Comparison of ENCODE assay signal across 8 cellular contexts in genomic region chr18:58045265-58046086, GRCh38. TPM values are rescaled to one million over a fixed set of nuclear protein-coding genes. Genes with fewer than 3 reads are reported as not detected.
DNase-seq lines count a peak whose midpoint lies in the region; ATAC-seq and TF ChIP-seq lines count a peak whose summit lies in the region.

No MANE protein-coding gene starts in this region.

- peak overlapping the region; percentile 66 to 92 (median 86) for H3K4me3 ChIP-seq in esophagus squamous epithelium
- H3K4me3 ChIP-seq in upper lobe of left lung = peak overlapping the region; percentile 68 to 90 (median 86)

- peak overlapping the region; percentile 83 for H3K4me3 Mint-ChIP-seq in activated T-cell treated with anti-CD3 and anti-CD28 coated beads, Interleukin-2, amount 50 U/mL, for 4 hours
- peak overlapping the region; percentile 94 to 99 (median 97) for H3K4me3 Mint-ChIP-seq in nephron

- H3K9me3 ChIP-seq in esophagus squamous epithelium (no peaks in the 10 kb centered on the region), upper lobe of left lung (no peaks in the 10 kb centered on the region)

- intact Hi-C loops in esophagus squamous epithelium (cut with DNase I) = loop anchor here (2.0 to 10.0 kb wide), 2 partner anchors 75 to 161 kb away; no protein-coding TSS in a partner anchor

- H3K27ac ChIP-seq in esophagus squamous epithelium = peak overlapping the region; percentile 86 to 93 (median 90)
- H3K27ac ChIP-seq in upper lobe of left lung = peak overlapping the region; percentile 84 to 93 (median 92)

- 4 to 5% methylated on average over 24 to 32 of the region's 32 CpGs for WGBS in esophagus squamous epithelium, 2 donors
- WGBS in upper lobe of left lung, 2 donors = 1 to 3% methylated on average over 19 to 32 of the region's 32 CpGs

- H3K27me3 Mint-ChIP-seq in activated T-cell treated with anti-CD3 and anti-CD28 coated beads, Interleukin-2, amount 50 U/mL, for 4 hours (ENCODE audit: low read depth) = peaks cover 2% of the 10 kb centered on the region
- peaks cover 3% of the 10 kb centered on the region for H3K27me3 Mint-ChIP-seq in nephron (ENCODE audit: low read depth)

- peak in 1 of 4 donors; percentile 26 for TF ChIP-seq EP300 in upper lobe of left lung (IDR thresholded peaks at IDR 0.05)

- peak; percentile 34 for DNase-seq in activated CD4-positive, CD25-positive, alpha-beta regulatory T cell treated with anti-CD3 and anti-CD28 coated beads, Interleukin-2, amount 50 U/mL, for 72 hours
- DNase-seq in NCI-H69 (lab: John Stamatoyannopoulos, UW) = peak; percentile 97
- DNase-seq in activated T-cell treated with anti-CD3 and anti-CD28 coated beads, Interleukin-2, amount 50 U/mL, for 4 hours = peak; percentile 26
- no peak for DNase-seq in esophagus squamous epithelium (lab: John Stamatoyannopoulos, UW)
- DNase-seq in upper lobe of left lung = peak; percentile 89 to 90

- H3K27me3 ChIP-seq in esophagus squamous epithelium = no peaks in the 10 kb centered on the region
- peaks cover 0 to 4% (median 0%) of the 10 kb centered on the region in 4 donors for H3K27me3 ChIP-seq in upper lobe of left lung

- no peaks in the 10 kb centered on the region for H3K9me3 Mint-ChIP-seq in activated T-cell treated with anti-CD3 and anti-CD28 coated beads, Interleukin-2, amount 50 U/mL, for 4 hours
- no peaks in the 10 kb centered on the region for H3K9me3 Mint-ChIP-seq in nephron

- TF ChIP-seq POLR2A in esophagus squamous epithelium (IDR thresholded peaks at IDR 0.05) (peak in 1 of 4 donors; percentile 20), upper lobe of left lung (IDR thresholded peaks at IDR 0.05) (peak in 2 of 4 donors; percentile 43 to 70)

- TF ChIP-seq CTCF in esophagus squamous epithelium (IDR thresholded peaks at IDR 0.05) (no peak), nephron (IDR thresholded peaks at IDR 0.05; ENCODE audit: unreplicated experiment in 3 of 3) (no peak), upper lobe of left lung (IDR thresholded peaks at IDR 0.05) (no peak)

- H3K4me1 ChIP-seq in esophagus squamous epithelium (peaks cover 0 to 45% (median 14%) of the 10 kb centered on the region in 3 donors), upper lobe of left lung (peaks cover 7 to 29% (median 24%) of the 10 kb centered on the region in 4 donors)

- peaks cover 24% of the 10 kb centered on the region for H3K4me1 Mint-ChIP-seq in activated T-cell treated with anti-CD3 and anti-CD28 coated beads, Interleukin-2, amount 50 U/mL, for 4 hours (ENCODE audit: low read depth)
- H3K4me1 Mint-ChIP-seq in nephron = peaks cover 43% of the 10 kb centered on the region

- H3K27ac Mint-ChIP-seq in nephron = peak overlapping the region; percentile 45 to 97 (median 95)

- H3K36me3 ChIP-seq in esophagus squamous epithelium = no peaks in the 10 kb centered on the region
- H3K36me3 ChIP-seq in upper lobe of left lung = no peaks in the 10 kb centered on the region

- H3K36me3 Mint-ChIP-seq in activated T-cell treated with anti-CD3 and anti-CD28 coated beads, Interleukin-2, amount 50 U/mL, for 4 hours (ENCODE audit: insufficient read depth) = no peaks in the 10 kb centered on the region
- H3K36me3 Mint-ChIP-seq in nephron (ENCODE audit: low read depth) = no peaks in the 10 kb centered on the region

- ATAC-seq in activated CD4-positive, CD25-positive, alpha-beta regulatory T cell treated with anti-CD3 and anti-CD28 coated beads, Interleukin-2, amount 50 U/mL, for 24 hours = no peak
- no peak for ATAC-seq in activated T-cell treated with anti-CD3 and anti-CD28 coated beads, Interleukin-2, amount 50 U/mL, for 4 hours
- ATAC-seq in upper lobe of left lung (ENCODE audit: low FRiP score in 2 of 2) (peak; percentile 18 to 82), GM18517 (IDR thresholded peaks at IDR 0.05; ENCODE audit: unreplicated experiment) (no peak)

RNA-seq across cellular contexts. Expression of gene NEDD4L, which starts 1.4 kb away (rescaled TPM):
- 1 to 10 TPM; 2.6 to 4.7 (median 2.9) TPM for total RNA-seq in activated T-cell treated with anti-CD3 and anti-CD28 coated beads, Interleukin-2, amount 50 U/mL, for 4 hours
- total RNA-seq in esophagus squamous epithelium (10 to 100 TPM; 17.0 to 27.6 (median 21.9) TPM), upper lobe of left lung (100 to 1,000 TPM; 148 to 491 (median 300) TPM)

Comparison
In these comparisons a context has a peak if more than half of its experiments do, and no peak if none do; other contexts are left out.
1. ATAC-seq: peak in upper lobe of left lung (2 of 2); none in activated CD4-positive, CD25-positive, alpha-beta regulatory T cell treated with anti-CD3 and anti-CD28 coated beads, Interleukin-2, amount 50 U/mL, for 24 hours (0 of 2), activated T-cell treated with anti-CD3 and anti-CD28 coated beads, Interleukin-2, amount 50 U/mL, for 4 hours (0 of 2) and GM18517 (single experiment).
2. RNA of gene NEDD4L, which starts 1.4 kb away (total RNA-seq): 148 to 491 TPM in upper lobe of left lung; 17.0 to 27.6 TPM in esophagus squamous epithelium and 2.6 to 4.7 TPM in activated T-cell treated with anti-CD3 and anti-CD28 coated beads, Interleukin-2, amount 50 U/mL, for 4 hours; every median in the first group is over 4 times any median in the second.